11 cellular contexts compared by ENCODE assay signal in genomic region chr2:130714795-130715194, GRCh38. TPM values are rescaled to one million over a fixed set of nuclear protein-coding genes. Genes with fewer than 3 reads are reported as not detected.
"Had no signal": no experiment of that assay in that cellular context is flagged by ENCODE, and none has a peak within 500 bp of the region (broad histone marks: within the 10 kb centered on the region; RNA-seq: fewer than 3 reads in every experiment).

No MANE protein-coding gene starts in this region.

RNA-seq across cellular contexts. Expression of gene GPR148, which starts 14.1 kb away (rescaled TPM):
- total RNA-seq: OCI-LY7, PC-3, PC-9, Peyer's patch, Right ventricle myocardium inferior, Right ventricle myocardium superior, RPMI7951, SJCRH30, SJSA1, SK-MEL-5 had no signal
- polyA plus RNA-seq: SK-N-SH had no signal

RNA-seq across cellular contexts. Expression of gene AMER3, which starts 40.5 kb away (rescaled TPM):
- total RNA-seq: OCI-LY7, PC-3, PC-9, Right ventricle myocardium inferior, Right ventricle myocardium superior, RPMI7951, SJCRH30, SJSA1, SK-MEL-5 had no signal
